Comparison of ENCODE assay signal across 3 cellular contexts in genomic region chr9:101504188-101504587, GRCh38.
A peak's percentile ranks its signal among the peaks of the same experiment; 100 is the strongest.
TF ChIP-seq lines count a peak whose summit lies in the region.

No MANE protein-coding gene starts in this region.

TF ChIP-seq in SK-N-SH treated with all-trans-retinoic acid at 6 μM for 48 hours, 23 proteins besides CTCF, POLR2A, EP300 and RAD21:
- TF ChIP-seq ZC3H10 (CRISPR knock-in tag; IDR thresholded peaks at IDR 0.05) (peak; percentile 76; the same call in 1 of the 2 replicates), BACH2 (CRISPR knock-in tag; IDR thresholded peaks at IDR 0.05; ENCODE audit: borderline replicate concordance) (no peak), ISL1 (CRISPR knock-in tag; IDR thresholded peaks at IDR 0.05) (peak; percentile 46), ZFP30 (CRISPR knock-in tag; IDR thresholded peaks at IDR 0.05) (no peak)
TF ChIP-seq in SK-N-SH treated with all-trans-retinoic acid at 6 μM for 48 hours: peak in this region for 2.

TF ChIP-seq in SK-N-SH, 30 proteins besides CTCF, POLR2A, EP300 and RAD21:
- no peak for TF ChIP-seq RCOR1 (IDR thresholded peaks at IDR 0.05; ENCODE audit: low read length)
- no peak for TF ChIP-seq FOXJ3 (CRISPR knock-in tag; IDR thresholded peaks at IDR 0.05)
- TF ChIP-seq USF2 (IDR thresholded peaks at IDR 0.05; ENCODE audit: borderline replicate concordance, low read depth, low read length): no peak
- no peak for TF ChIP-seq USF1 (IDR thresholded peaks at IDR 0.05; ENCODE audit: borderline replicate concordance, low read depth)
- TF ChIP-seq MEF2A (IDR thresholded peaks at IDR 0.05; ENCODE audit: borderline replicate concordance, low read depth): no peak
- no peak for TF ChIP-seq ELF1 (IDR thresholded peaks at IDR 0.05)
- no peak for TF ChIP-seq IRF3 (IDR thresholded peaks at IDR 0.05; ENCODE audit: low read depth, low read length)
- no peak for TF ChIP-seq TEAD4 (IDR thresholded peaks at IDR 0.05; ENCODE audit: borderline replicate concordance, insufficient read depth)
- TF ChIP-seq, protein P1, sequence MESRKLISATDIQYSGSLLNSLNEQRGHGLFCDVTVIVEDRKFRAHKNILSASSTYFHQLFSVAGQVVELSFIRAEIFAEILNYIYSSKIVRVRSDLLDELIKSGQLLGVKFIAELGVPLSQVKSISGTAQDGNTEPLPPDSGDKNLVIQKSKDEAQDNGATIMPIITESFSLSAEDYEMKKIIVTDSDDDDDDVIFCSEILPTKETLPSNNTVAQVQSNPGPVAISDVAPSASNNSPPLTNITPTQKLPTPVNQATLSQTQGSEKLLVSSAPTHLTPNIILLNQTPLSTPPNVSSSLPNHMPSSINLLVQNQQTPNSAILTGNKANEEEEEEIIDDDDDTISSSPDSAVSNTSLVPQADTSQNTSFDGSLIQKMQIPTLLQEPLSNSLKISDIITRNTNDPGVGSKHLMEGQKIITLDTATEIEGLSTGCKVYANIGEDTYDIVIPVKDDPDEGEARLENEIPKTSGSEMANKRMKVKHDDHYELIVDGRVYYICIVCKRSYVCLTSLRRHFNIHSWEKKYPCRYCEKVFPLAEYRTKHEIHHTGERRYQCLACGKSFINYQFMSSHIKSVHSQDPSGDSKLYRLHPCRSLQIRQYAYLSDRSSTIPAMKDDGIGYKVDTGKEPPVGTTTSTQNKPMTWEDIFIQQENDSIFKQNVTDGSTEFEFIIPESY (IDR thresholded peaks at IDR 0.05; ENCODE audit: borderline replicate concordance, low read depth): no peak
- TF ChIP-seq MXI1 (IDR thresholded peaks at IDR 0.05; ENCODE audit: low read depth, low read length): no peak
- no peak for TF ChIP-seq POLR2AphosphoS5 (IDR thresholded peaks at IDR 0.05; ENCODE audit: low read depth, low read length)
- TF ChIP-seq EZH2phosphoT487 (IDR thresholded peaks at IDR 0.05; ENCODE audit: borderline replicate concordance, low read depth): no peak
- TF ChIP-seq, protein P2, sequence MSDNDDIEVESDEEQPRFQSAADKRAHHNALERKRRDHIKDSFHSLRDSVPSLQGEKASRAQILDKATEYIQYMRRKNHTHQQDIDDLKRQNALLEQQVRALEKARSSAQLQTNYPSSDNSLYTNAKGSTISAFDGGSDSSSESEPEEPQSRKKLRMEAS (IDR thresholded peaks at IDR 0.05; ENCODE audit: low read depth): no peak
TF ChIP-seq in SK-N-SH: peak in this region for 0.

TF ChIP-seq in HEK293, 187 proteins besides CTCF, POLR2A, EP300 and RAD21:
- TF ChIP-seq MYNN (tag by site-specific recombination; IDR thresholded peaks at IDR 0.05; ENCODE audit: borderline replicate concordance) (no peak), ZNF549 (tag by site-specific recombination; IDR thresholded peaks at IDR 0.05) (peak; percentile 89), ZNF140 (tag by site-specific recombination; IDR thresholded peaks at IDR 0.05) (no peak), ZNF571 (tag by site-specific recombination; IDR thresholded peaks at IDR 0.05) (no peak), ZNF239 (tag by site-specific recombination; IDR thresholded peaks at IDR 0.05) (no peak)
